ENCODE assay signal across 1 cellular context in the genomic region with DNA sequence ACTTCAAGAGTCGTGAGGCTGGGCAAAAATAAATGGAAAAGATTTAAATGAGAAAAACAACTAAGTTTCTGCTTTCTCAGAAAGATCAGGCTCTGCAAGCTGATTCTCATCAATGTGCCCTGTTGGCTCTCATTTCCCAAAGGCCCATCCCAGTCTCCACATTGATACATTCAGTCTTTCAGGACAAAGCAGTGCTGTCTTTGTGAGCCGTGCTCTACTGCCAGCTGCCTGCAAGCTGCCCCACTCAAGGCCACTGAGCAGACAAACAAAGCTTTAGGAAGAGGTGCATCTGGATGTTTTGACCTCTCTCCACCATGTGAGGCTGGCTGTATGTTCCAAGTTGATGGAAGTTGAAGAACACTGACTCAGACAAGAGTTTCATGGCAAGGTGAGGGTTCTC.
TF ChIP-seq lines count a peak whose summit lies in the region.

No MANE protein-coding gene starts in this region.

TF ChIP-seq in GM23338, 12 proteins besides CTCF, POLR2A, EP300 and RAD21 (continued from another document):
- TF ChIP-seq POLR2AphosphoS5 (IDR thresholded peaks at IDR 0.05; ENCODE audit: low read depth) (no peak), ETS1 (IDR thresholded peaks at IDR 0.05) (no peak), CREB1 (CRISPR knock-in tag; IDR thresholded peaks at IDR 0.05; ENCODE audit: low read depth) (no peak), EZH2phosphoT487 (IDR thresholded peaks at IDR 0.05; ENCODE audit: unreplicated experiment) (no peak), EZH2 (IDR thresholded peaks at IDR 0.05; ENCODE audit: low read depth, unreplicated experiment) (no peak), ZNF331 (CRISPR knock-in tag; IDR thresholded peaks at IDR 0.05; ENCODE audit: low read depth) (no peak)
TF ChIP-seq in GM23338: peak in this region for 0.
